Comparison of ENCODE assay signal across 2 cellular contexts in genomic region chr2:160459543-160460332, GRCh38.
TF ChIP-seq lines count a peak whose summit lies in the region.

No MANE protein-coding gene starts in this region.

TF ChIP-seq in GM23338, 12 proteins besides CTCF, POLR2A, EP300 and RAD21:
- TF ChIP-seq, protein P1, sequence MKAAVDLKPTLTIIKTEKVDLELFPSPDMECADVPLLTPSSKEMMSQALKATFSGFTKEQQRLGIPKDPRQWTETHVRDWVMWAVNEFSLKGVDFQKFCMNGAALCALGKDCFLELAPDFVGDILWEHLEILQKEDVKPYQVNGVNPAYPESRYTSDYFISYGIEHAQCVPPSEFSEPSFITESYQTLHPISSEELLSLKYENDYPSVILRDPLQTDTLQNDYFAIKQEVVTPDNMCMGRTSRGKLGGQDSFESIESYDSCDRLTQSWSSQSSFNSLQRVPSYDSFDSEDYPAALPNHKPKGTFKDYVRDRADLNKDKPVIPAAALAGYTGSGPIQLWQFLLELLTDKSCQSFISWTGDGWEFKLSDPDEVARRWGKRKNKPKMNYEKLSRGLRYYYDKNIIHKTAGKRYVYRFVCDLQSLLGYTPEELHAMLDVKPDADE (IDR thresholded peaks at IDR 0.05), result no peak

TF ChIP-seq in SK-N-SH treated with all-trans-retinoic acid at 6 μM for 48 hours, 23 proteins besides CTCF, POLR2A, EP300 and RAD21:
- TF ChIP-seq ZFP30 (CRISPR knock-in tag; IDR thresholded peaks at IDR 0.05) (no peak), RARB (CRISPR knock-in tag; IDR thresholded peaks at IDR 0.05) (no peak), ZNF8 (CRISPR knock-in tag; IDR thresholded peaks at IDR 0.05) (no peak), ZNF565 (CRISPR knock-in tag; conservative IDR thresholded peaks at IDR 0.05; ENCODE audit: low read depth) (no peak), ZFP3 (CRISPR knock-in tag; IDR thresholded peaks at IDR 0.05) (no peak), ARNTL (CRISPR knock-in tag; IDR thresholded peaks at IDR 0.05; ENCODE audit: borderline replicate concordance, low read depth) (no peak), ISL1 (CRISPR knock-in tag; IDR thresholded peaks at IDR 0.05) (no peak), TCF4 (CRISPR knock-in tag; IDR thresholded peaks at IDR 0.05; ENCODE audit: borderline replicate concordance) (no peak), PPARA (CRISPR knock-in tag; IDR thresholded peaks at IDR 0.05; ENCODE audit: borderline replicate concordance) (no peak), TSHZ2 (CRISPR knock-in tag; IDR thresholded peaks at IDR 0.05) (no peak), TOX (CRISPR knock-in tag; IDR thresholded peaks at IDR 0.05; ENCODE audit: borderline replicate concordance) (no peak), GLIS3 (CRISPR knock-in tag; IDR thresholded peaks at IDR 0.05) (no peak), BACH2 (CRISPR knock-in tag; IDR thresholded peaks at IDR 0.05; ENCODE audit: borderline replicate concordance) (no peak), CREB5 (CRISPR knock-in tag; IDR thresholded peaks at IDR 0.05; ENCODE audit: low read depth) (no peak), ESRRG (CRISPR knock-in tag; IDR thresholded peaks at IDR 0.05) (no peak), OSR1 (CRISPR knock-in tag; IDR thresholded peaks at IDR 0.05) (no peak)
- TF ChIP-seq, protein P2, sequence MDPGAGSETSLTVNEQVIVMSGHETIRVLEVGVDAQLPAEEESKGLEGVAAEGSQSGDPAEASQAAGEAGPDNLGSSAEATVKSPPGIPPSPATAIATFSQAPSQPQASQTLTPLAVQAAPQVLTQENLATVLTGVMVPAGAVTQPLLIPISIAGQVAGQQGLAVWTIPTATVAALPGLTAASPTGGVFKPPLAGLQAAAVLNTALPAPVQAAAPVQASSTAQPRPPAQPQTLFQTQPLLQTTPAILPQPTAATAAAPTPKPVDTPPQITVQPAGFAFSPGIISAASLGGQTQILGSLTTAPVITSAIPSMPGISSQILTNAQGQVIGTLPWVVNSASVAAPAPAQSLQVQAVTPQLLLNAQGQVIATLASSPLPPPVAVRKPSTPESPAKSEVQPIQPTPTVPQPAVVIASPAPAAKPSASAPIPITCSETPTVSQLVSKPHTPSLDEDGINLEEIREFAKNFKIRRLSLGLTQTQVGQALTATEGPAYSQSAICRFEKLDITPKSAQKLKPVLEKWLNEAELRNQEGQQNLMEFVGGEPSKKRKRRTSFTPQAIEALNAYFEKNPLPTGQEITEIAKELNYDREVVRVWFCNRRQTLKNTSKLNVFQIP (CRISPR knock-in tag; IDR thresholded peaks at IDR 0.05; ENCODE audit: borderline replicate concordance, low read depth), result no peak
- TF ChIP-seq, protein P3, sequence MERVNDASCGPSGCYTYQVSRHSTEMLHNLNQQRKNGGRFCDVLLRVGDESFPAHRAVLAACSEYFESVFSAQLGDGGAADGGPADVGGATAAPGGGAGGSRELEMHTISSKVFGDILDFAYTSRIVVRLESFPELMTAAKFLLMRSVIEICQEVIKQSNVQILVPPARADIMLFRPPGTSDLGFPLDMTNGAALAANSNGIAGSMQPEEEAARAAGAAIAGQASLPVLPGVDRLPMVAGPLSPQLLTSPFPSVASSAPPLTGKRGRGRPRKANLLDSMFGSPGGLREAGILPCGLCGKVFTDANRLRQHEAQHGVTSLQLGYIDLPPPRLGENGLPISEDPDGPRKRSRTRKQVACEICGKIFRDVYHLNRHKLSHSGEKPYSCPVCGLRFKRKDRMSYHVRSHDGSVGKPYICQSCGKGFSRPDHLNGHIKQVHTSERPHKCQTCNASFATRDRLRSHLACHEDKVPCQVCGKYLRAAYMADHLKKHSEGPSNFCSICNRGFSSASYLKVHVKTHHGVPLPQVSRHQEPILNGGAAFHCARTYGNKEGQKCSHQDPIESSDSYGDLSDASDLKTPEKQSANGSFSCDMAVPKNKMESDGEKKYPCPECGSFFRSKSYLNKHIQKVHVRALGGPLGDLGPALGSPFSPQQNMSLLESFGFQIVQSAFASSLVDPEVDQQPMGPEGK (CRISPR knock-in tag; IDR thresholded peaks at IDR 0.05; ENCODE audit: borderline replicate concordance), result no peak
- TF ChIP-seq, protein P4, sequence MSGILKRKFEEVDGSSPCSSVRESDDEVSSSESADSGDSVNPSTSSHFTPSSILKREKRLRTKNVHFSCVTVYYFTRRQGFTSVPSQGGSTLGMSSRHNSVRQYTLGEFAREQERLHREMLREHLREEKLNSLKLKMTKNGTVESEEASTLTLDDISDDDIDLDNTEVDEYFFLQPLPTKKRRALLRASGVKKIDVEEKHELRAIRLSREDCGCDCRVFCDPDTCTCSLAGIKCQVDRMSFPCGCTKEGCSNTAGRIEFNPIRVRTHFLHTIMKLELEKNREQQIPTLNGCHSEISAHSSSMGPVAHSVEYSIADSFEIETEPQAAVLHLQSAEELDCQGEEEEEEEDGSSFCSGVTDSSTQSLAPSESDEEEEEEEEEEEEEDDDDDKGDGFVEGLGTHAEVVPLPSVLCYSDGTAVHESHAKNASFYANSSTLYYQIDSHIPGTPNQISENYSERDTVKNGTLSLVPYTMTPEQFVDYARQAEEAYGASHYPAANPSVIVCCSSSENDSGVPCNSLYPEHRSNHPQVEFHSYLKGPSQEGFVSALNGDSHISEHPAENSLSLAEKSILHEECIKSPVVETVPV (CRISPR knock-in tag; IDR thresholded peaks at IDR 0.05), result no peak
